In genomic region chr14:36584167-36584811, GRCh38 we compare ENCODE assay signal across 22 cellular contexts. TPM values are rescaled to one million over a fixed set of nuclear protein-coding genes. Genes with fewer than 3 reads are reported as not detected.
DNase-seq lines count a peak whose midpoint lies in the region; FAIRE-seq and TF ChIP-seq lines count a peak whose summit lies in the region.
"Had no signal": no experiment of that assay in that cellular context is flagged by ENCODE, and none has a peak within 500 bp of the region (broad histone marks: within the 10 kb centered on the region; RNA-seq: fewer than 3 reads in every experiment).

No MANE protein-coding gene starts in this region.

- no peaks in the 10 kb centered on the region for H3K36me3 Mint-ChIP-seq in T-helper 1 cell treated with Interleukin-12 subunit alpha and Interleukin-12 subunit beta and Interleukin-4 antibody, amounts not matched to agents 30 μg/mL and 1 μg/mL, for 36 hours (ENCODE audit: low read depth)
- no peaks in the 10 kb centered on the region for H3K36me3 Mint-ChIP-seq in nephron progenitor cell (ENCODE audit: low read depth)
- no peaks in the 10 kb centered on the region for H3K36me3 Mint-ChIP-seq in neural progenitor cell

- peaks cover 39% of the 10 kb centered on the region for H3K4me1 ChIP-seq in neural progenitor cell
- H3K4me1 ChIP-seq: BLaER1 treated with 17β-estradiol and CSF1 and Interleukin-3, amounts not matched to agents 10 nM and 100 nM had no signal

- no peak for FAIRE-seq in D721Med (lab: Jason Lieb, UNC)
- FAIRE-seq: A204.1, GM12892, GM19239 had no signal

- H3K9me3 Mint-ChIP-seq in T-helper 1 cell treated with Interleukin-12 subunit alpha and Interleukin-12 subunit beta and Interleukin-4 antibody, amounts not matched to agents 30 μg/mL and 1 μg/mL, for 36 hours: no peaks in the 10 kb centered on the region
- H3K9me3 Mint-ChIP-seq in nephron progenitor cell (no peaks in the 10 kb centered on the region), neural progenitor cell (peaks cover 3% of the 10 kb centered on the region)
- H3K9me3 Mint-ChIP-seq: CD4-positive, alpha-beta T cell had no signal

- H3K36me3 ChIP-seq in H7 (replicated peaks; ENCODE audit: control insufficient read depth, insufficient read depth, low read length) (no peaks in the 10 kb centered on the region), neural progenitor cell (no peaks in the 10 kb centered on the region)
- H3K36me3 ChIP-seq: BLaER1 treated with 17β-estradiol and CSF1 and Interleukin-3, amounts not matched to agents 10 nM and 100 nM had no signal

- no peak overlapping the region for H2AFZ ChIP-seq in neural progenitor cell (replicated peaks)

- H3K27ac ChIP-seq in neural progenitor cell: no peak overlapping the region
- H3K27ac ChIP-seq: BLaER1 treated with 17β-estradiol and CSF1 and Interleukin-3, amounts not matched to agents 10 nM and 100 nM had no signal

- no peak overlapping the region for H3K4me3 Mint-ChIP-seq in T-helper 1 cell treated with Interleukin-12 subunit alpha and Interleukin-12 subunit beta and Interleukin-4 antibody, amounts not matched to agents 30 μg/mL and 1 μg/mL, for 36 hours
- H3K4me3 Mint-ChIP-seq in nephron progenitor cell (no peak overlapping the region), neural progenitor cell (no peak overlapping the region)
- H3K4me3 Mint-ChIP-seq: CD4-positive, alpha-beta T cell had no signal

- H3K4me3 ChIP-seq in H7 (ENCODE audit: insufficient read depth, low read depth, low read length) (no peak overlapping the region), neural progenitor cell (no peak overlapping the region)
- H3K4me3 ChIP-seq: BLaER1 treated with 17β-estradiol and CSF1 and Interleukin-3, amounts not matched to agents 10 nM and 100 nM had no signal

- H3K27me3 ChIP-seq in H7 (ENCODE audit: control insufficient read depth, insufficient read depth, low read length) (peaks cover 99% of the 10 kb centered on the region), neural progenitor cell (peaks cover 100% of the 10 kb centered on the region)

- peak overlapping the region; percentile 20 for H3K27ac Mint-ChIP-seq in T-helper 1 cell treated with Interleukin-12 subunit alpha and Interleukin-12 subunit beta and Interleukin-4 antibody, amounts not matched to agents 30 μg/mL and 1 μg/mL, for 36 hours
- H3K27ac Mint-ChIP-seq in nephron progenitor cell: no peak overlapping the region
- H3K27ac Mint-ChIP-seq in neural progenitor cell: no peak overlapping the region
- H3K27ac Mint-ChIP-seq: CD4-positive, alpha-beta T cell; H9 had no signal

- peaks cover 65% of the 10 kb centered on the region for H4K20me1 ChIP-seq in neural progenitor cell (ENCODE audit: low read depth)
- H4K20me1 ChIP-seq: BLaER1 treated with 17β-estradiol and CSF1 and Interleukin-3, amounts not matched to agents 10 nM and 100 nM had no signal

- H3K4me1 Mint-ChIP-seq in T-helper 1 cell treated with Interleukin-12 subunit alpha and Interleukin-12 subunit beta and Interleukin-4 antibody, amounts not matched to agents 30 μg/mL and 1 μg/mL, for 36 hours (ENCODE audit: low read depth): no peaks in the 10 kb centered on the region
- H3K4me1 Mint-ChIP-seq in nephron progenitor cell: no peaks in the 10 kb centered on the region
- H3K4me1 Mint-ChIP-seq in neural progenitor cell: peaks cover 6% of the 10 kb centered on the region

- peaks cover 31% of the 10 kb centered on the region for H3F3A ChIP-seq in neural progenitor cell (ENCODE audit: low read depth)

- peaks cover 80% of the 10 kb centered on the region for H3K27me3 Mint-ChIP-seq in T-helper 1 cell treated with Interleukin-12 subunit alpha and Interleukin-12 subunit beta and Interleukin-4 antibody, amounts not matched to agents 30 μg/mL and 1 μg/mL, for 36 hours (ENCODE audit: low read depth)
- H3K27me3 Mint-ChIP-seq in nephron progenitor cell (ENCODE audit: low read depth, poor library complexity): peaks cover 26% of the 10 kb centered on the region
- peaks cover 80% of the 10 kb centered on the region for H3K27me3 Mint-ChIP-seq in neural progenitor cell (ENCODE audit: insufficient read depth, low read depth)

- no peaks in the 10 kb centered on the region for H3K9me3 ChIP-seq in neural progenitor cell (ENCODE audit: low read depth)

- H3K9ac ChIP-seq in neural progenitor cell: no peak overlapping the region
- H3K9ac ChIP-seq: BLaER1 treated with 17β-estradiol and CSF1 and Interleukin-3, amounts not matched to agents 10 nM and 100 nM had no signal

- H3K4me2 ChIP-seq in neural progenitor cell: no peak overlapping the region
- H3K4me2 ChIP-seq: BLaER1 treated with 17β-estradiol and CSF1 and Interleukin-3, amounts not matched to agents 10 nM and 100 nM had no signal

- TF ChIP-seq CTCF in GM10266 (IDR thresholded peaks at IDR 0.05; ENCODE audit: control insufficient read depth, insufficient read depth, low read depth, missing control alignments) (no peak), nephron progenitor cell (IDR thresholded peaks at IDR 0.05) (no peak), neural progenitor cell (IDR thresholded peaks at IDR 0.05) (no peak), D721Med (IDR thresholded peaks at IDR 0.05; ENCODE audit: insufficient read depth, missing control alignments) (no peak)

- H3K79me2 ChIP-seq in neural progenitor cell (ENCODE audit: low read depth): no peaks in the 10 kb centered on the region

- no peak for DNase-seq in T-helper 1 cell
- peak; percentile 15 for DNase-seq in GM10266 (ENCODE audit: extremely low spot score)
- peak; percentile 54 for DNase-seq in H7
- peak; percentile 27 for DNase-seq in nephron progenitor cell
- no peak for DNase-seq in neural progenitor cell (ENCODE audit: low spot score)
- no peak for DNase-seq in D721Med (ENCODE audit: insufficient read length, low spot score)
- DNase-seq: CD4-positive, alpha-beta T cell; EL; GDM1; H9; Karpas-422; NCI-H1417 treated with DMSO at 0.1 percent for 48 hours; NCI-H1694 treated with DMSO at 0.1 percent for 48 hours; NCI-H2081 treated with DMSO at 0.1 percent for 48 hours; NCI-H446; NCI-H524 treated with DMSO at 0.1 percent for 48 hours had no signal

RNA-seq across cellular contexts. Expression of gene NKX2-8, which starts 1.9 kb away (rescaled TPM):
- not detected in 2 replicates for total RNA-seq in H7 (2014; rRNA removed; shearing (Covaris generic))
- not detected in 2 replicates for total RNA-seq in neural progenitor cell (ENCODE audit: low replicate concordance)
- total RNA-seq: CD4-positive, alpha-beta T cell; H9; HT-29 had no signal

Comparison
In these comparisons a context has a peak if more than half of its experiments do, and no peak if none do; other contexts are left out.
1. DNase-seq: peak in GM10266 (single experiment), H7 (single experiment) and nephron progenitor cell (single experiment); none in T-helper 1 cell (0 of 5), neural progenitor cell (single experiment) and D721Med (single experiment).